8 cellular contexts compared by ENCODE assay signal in the genomic region with DNA sequence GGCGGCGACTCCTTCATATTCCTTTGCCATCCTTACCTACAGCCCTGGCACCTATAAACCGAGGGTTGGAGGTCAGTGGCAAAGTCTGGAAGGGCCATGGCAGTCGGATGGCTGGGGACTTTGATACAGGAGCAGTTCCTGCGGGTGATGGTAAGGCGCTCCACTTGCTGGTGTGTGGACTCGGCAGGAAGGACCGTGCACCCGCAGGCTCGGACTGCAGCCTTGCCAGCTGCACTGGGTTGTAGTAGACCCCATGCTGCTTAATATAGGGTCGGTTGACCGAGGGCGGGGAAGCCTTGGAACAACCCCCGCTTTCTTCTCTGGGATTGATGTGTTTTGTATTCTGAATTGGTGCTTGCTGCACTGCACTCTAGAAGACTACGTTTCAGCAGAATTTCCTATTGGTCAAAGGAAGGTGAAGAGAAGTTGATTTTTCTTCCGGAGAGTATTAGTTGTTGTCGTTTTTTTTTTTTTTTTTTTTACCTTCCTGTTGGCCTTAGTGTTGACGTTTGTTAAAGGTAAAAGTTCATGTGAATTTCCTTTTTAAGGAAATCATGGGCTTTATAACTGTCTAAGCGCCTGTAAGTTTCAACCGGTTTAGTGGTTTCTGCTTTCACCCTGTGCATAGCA. TPM values are rescaled to one million over a fixed set of nuclear protein-coding genes. Genes with fewer than 3 reads are reported as not detected.
DNase-seq lines count a peak whose midpoint lies in the region; ATAC-seq and TF ChIP-seq lines count a peak whose summit lies in the region.

No MANE protein-coding gene starts in this region.

- no peaks in the 10 kb centered on the region for H3K27me3 ChIP-seq in upper lobe of left lung

- H3K27ac Mint-ChIP-seq in activated T-helper 1 cell treated with anti-CD3 and anti-CD28 coated beads, Interleukin-12 subunit alpha, Interleukin-12 subunit beta, Interleukin-2, Interleukin-4 antibody, amounts not matched to agents 30 ng/mL and 10 ng/mL and 1 ng/mL, durations not matched to agents 14 hours and 24 hours and 36 hours: peak overlapping the region; percentile 90
- peak overlapping the region; percentile 78 to 96 for H3K27ac Mint-ChIP-seq in natural killer cell treated with Interleukin-12 subunit alpha and Interleukin-12 subunit beta and Interleukin-15 and Interleukin-18, amount 100 ng/mL, for 72 hours

- peaks cover 21 to 33% (median 23%) of the 10 kb centered on the region in 4 donors for H3K4me1 ChIP-seq in upper lobe of left lung

- H3K36me3 ChIP-seq in upper lobe of left lung: peaks cover 0 to 13% (median 8%) of the 10 kb centered on the region in 4 donors

- intact Hi-C loops in activated T-helper 1 cell treated with anti-CD3 and anti-CD28 coated beads, Interleukin-12 subunit alpha, Interleukin-12 subunit beta, Interleukin-2, Interleukin-4 antibody, amounts not matched to agents 30 ng/mL and 10 ng/mL and 1 ng/mL, durations not matched to agents 14 hours and 24 hours and 36 hours (cut with micrococcal nuclease): loop anchor here (1.0 to 10.0 kb wide), 14 partner anchors 22 to 1244 kb away; partner anchors contain the start of genes ANXA5, BBS12, BBS7 and CCNA2

- peak overlapping the region; percentile 97 for H3K4me3 Mint-ChIP-seq in activated T-helper 1 cell treated with anti-CD3 and anti-CD28 coated beads, Interleukin-12 subunit alpha, Interleukin-12 subunit beta, Interleukin-2, Interleukin-4 antibody, amounts not matched to agents 30 ng/mL and 10 ng/mL and 1 ng/mL, durations not matched to agents 14 hours and 24 hours and 36 hours
- peak overlapping the region; percentile 96 for H3K4me3 Mint-ChIP-seq in natural killer cell treated with Interleukin-12 subunit alpha and Interleukin-12 subunit beta and Interleukin-15 and Interleukin-18, amount 100 ng/mL, for 72 hours

- peak overlapping the region; percentile 94 for H3K4me3 ChIP-seq in fibroblast of the aortic adventitia (ENCODE audit: low read depth, low read length)
- peak overlapping the region; percentile 37 to 73 (median 64) for H3K4me3 ChIP-seq in upper lobe of left lung

- TF ChIP-seq EP300 in upper lobe of left lung (IDR thresholded peaks at IDR 0.05): no peak

- TF ChIP-seq CTCF in fibroblast of the aortic adventitia (IDR thresholded peaks at IDR 0.05; ENCODE audit: insufficient read depth, low read length): no peak
- no peak for TF ChIP-seq CTCF in upper lobe of left lung (IDR thresholded peaks at IDR 0.05)

- DNase-seq in activated effector memory CD4-positive, alpha-beta T cell treated with anti-CD3 and anti-CD28 coated beads, Interleukin-2, amount 50 U/mL, for 16 hours: peak; percentile 80
- DNase-seq in activated effector memory CD4-positive, alpha-beta T cell treated with Interleukin-2 at 50 U/mL for 16 hours: no peak
- DNase-seq in NCI-H2227 (lab: John Stamatoyannopoulos, UW; ENCODE audit: unreplicated experiment) (peak; percentile 64), fibroblast of the aortic adventitia (ENCODE audit: low read depth) (peak; percentile 30), upper lobe of left lung (peak; percentile 57 to 79)
- DNase-seq in activated T-helper 1 cell treated with anti-CD3 and anti-CD28 coated beads, Interleukin-12 subunit alpha, Interleukin-12 subunit beta, Interleukin-2, Interleukin-4 antibody, amounts not matched to agents 30 ng/mL and 10 ng/mL and 1 ng/mL, durations not matched to agents 14 hours and 24 hours and 36 hours (ENCODE audit: low spot score): peak; percentile 14
- peak; percentile 71 for DNase-seq in natural killer cell treated with Interleukin-12 subunit alpha and Interleukin-12 subunit beta and Interleukin-15 and Interleukin-18, amount 100 ng/mL, for 72 hours (ENCODE audit: low spot score)

- H3K4me1 Mint-ChIP-seq in activated T-helper 1 cell treated with anti-CD3 and anti-CD28 coated beads, Interleukin-12 subunit alpha, Interleukin-12 subunit beta, Interleukin-2, Interleukin-4 antibody, amounts not matched to agents 30 ng/mL and 10 ng/mL and 1 ng/mL, durations not matched to agents 14 hours and 24 hours and 36 hours (ENCODE audit: low read depth): peaks cover 64% of the 10 kb centered on the region
- H3K4me1 Mint-ChIP-seq in natural killer cell treated with Interleukin-12 subunit alpha and Interleukin-12 subunit beta and Interleukin-15 and Interleukin-18, amount 100 ng/mL, for 72 hours (ENCODE audit: low read depth in 2 of 2): peaks cover 41 to 54% of the 10 kb centered on the region in 2 donors

- peaks cover 21% of the 10 kb centered on the region for H3K36me3 Mint-ChIP-seq in activated T-helper 1 cell treated with anti-CD3 and anti-CD28 coated beads, Interleukin-12 subunit alpha, Interleukin-12 subunit beta, Interleukin-2, Interleukin-4 antibody, amounts not matched to agents 30 ng/mL and 10 ng/mL and 1 ng/mL, durations not matched to agents 14 hours and 24 hours and 36 hours (ENCODE audit: low read depth)
- peaks cover 13% of the 10 kb centered on the region for H3K36me3 Mint-ChIP-seq in natural killer cell treated with Interleukin-12 subunit alpha and Interleukin-12 subunit beta and Interleukin-15 and Interleukin-18, amount 100 ng/mL, for 72 hours

- no peaks in the 10 kb centered on the region for H3K9me3 Mint-ChIP-seq in activated T-helper 1 cell treated with anti-CD3 and anti-CD28 coated beads, Interleukin-12 subunit alpha, Interleukin-12 subunit beta, Interleukin-2, Interleukin-4 antibody, amounts not matched to agents 30 ng/mL and 10 ng/mL and 1 ng/mL, durations not matched to agents 14 hours and 24 hours and 36 hours
- no peaks in the 10 kb centered on the region for H3K9me3 Mint-ChIP-seq in natural killer cell treated with Interleukin-12 subunit alpha and Interleukin-12 subunit beta and Interleukin-15 and Interleukin-18, amount 100 ng/mL, for 72 hours

- WGBS in upper lobe of left lung, 2 donors: 2% methylated on average over 11 to 20 of the region's 20 CpGs

- peak overlapping the region; percentile 86 to 97 (median 92) for H3K27ac ChIP-seq in upper lobe of left lung

- H3K27me3 Mint-ChIP-seq in activated T-helper 1 cell treated with anti-CD3 and anti-CD28 coated beads, Interleukin-12 subunit alpha, Interleukin-12 subunit beta, Interleukin-2, Interleukin-4 antibody, amounts not matched to agents 30 ng/mL and 10 ng/mL and 1 ng/mL, durations not matched to agents 14 hours and 24 hours and 36 hours (ENCODE audit: insufficient read depth): no peaks in the 10 kb centered on the region
- no peaks in the 10 kb centered on the region for H3K27me3 Mint-ChIP-seq in natural killer cell treated with Interleukin-12 subunit alpha and Interleukin-12 subunit beta and Interleukin-15 and Interleukin-18, amount 100 ng/mL, for 72 hours

- ATAC-seq in HG02885 (IDR thresholded peaks at IDR 0.05; ENCODE audit: poor library complexity, unreplicated experiment) (peak; percentile 37), upper lobe of left lung (ENCODE audit: low FRiP score in 2 of 2) (peak; percentile 61 to 74)
- peak; percentile 73 to 74 for ATAC-seq in natural killer cell treated with Interleukin-12 subunit alpha and Interleukin-12 subunit beta and Interleukin-15 and Interleukin-18, amount 100 ng/mL, for 72 hours

- H3K9me3 ChIP-seq in upper lobe of left lung: no peaks in the 10 kb centered on the region

- TF ChIP-seq POLR2A in upper lobe of left lung (IDR thresholded peaks at IDR 0.05): peak in 1 of 4 donors; percentile 5

RNA-seq across cellular contexts. Expression of gene BLTP1, which starts 0.7 kb away (rescaled TPM):
- total RNA-seq in activated T-helper 1 cell treated with anti-CD3 and anti-CD28 coated beads, Interleukin-12 subunit alpha, Interleukin-12 subunit beta, Interleukin-2, Interleukin-4 antibody, amounts not matched to agents 30 ng/mL and 10 ng/mL and 1 ng/mL, durations not matched to agents 14 hours and 24 hours and 36 hours: 25.4 and 30.8 TPM in 2 replicates
- total RNA-seq in fibroblast of the aortic adventitia (ENCODE audit: low replicate concordance) (117 and 132 TPM in 2 replicates), upper lobe of left lung (100 to 1,000 TPM in 3 of 6 donors, 10 to 100 TPM in 3; 54.3 to 235 (median 104) TPM)
- total RNA-seq in natural killer cell treated with Interleukin-12 subunit alpha and Interleukin-12 subunit beta and Interleukin-15 and Interleukin-18, amount 100 ng/mL, for 72 hours: 10 to 100 TPM; 34.9 to 45.2 TPM
